ENCODE assay signal across 23 cellular contexts in the genomic region with DNA sequence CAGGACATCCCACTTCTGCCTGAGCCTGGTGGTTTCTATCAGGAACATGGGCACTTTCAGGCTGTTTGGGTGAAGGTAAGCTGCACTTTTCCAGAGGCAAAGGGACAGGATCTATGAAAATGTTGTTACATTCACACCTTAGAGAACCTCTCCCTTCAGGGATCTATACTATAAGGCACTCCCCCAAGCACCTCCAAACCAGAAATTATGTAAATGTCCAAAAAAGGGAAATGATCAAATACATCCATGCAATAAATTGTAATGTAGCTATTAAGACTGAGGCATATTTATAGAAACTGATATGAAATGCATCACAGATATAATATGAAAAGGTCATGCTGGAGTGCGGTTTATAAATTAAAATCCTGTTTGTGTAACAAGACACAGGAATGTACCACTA.
"Had no signal": no experiment of that assay in that cellular context is flagged by ENCODE, and none has a peak within 500 bp of the region (broad histone marks: within the 10 kb centered on the region; RNA-seq: fewer than 3 reads in every experiment).

No MANE protein-coding gene starts in this region.

- DNase-seq: colonic mucosa; dermis blood vessel endothelial cell; esophagus squamous epithelium; foreskin fibroblast; glutamatergic neuron; islet precursor cell; midbrain; occipital lobe; psoas muscle; retina; sigmoid colon; stimulated activated CD4-positive, alpha-beta T cell treated with anti-CD3 and anti-CD28 coated beads, Interleukin-2, amount 100 ng/mL, for 24 hours; stimulated activated CD4-positive, alpha-beta T cell treated with anti-CD3 and anti-CD28 coated beads, Interleukin-4, amount 100 ng/mL, for 4 hours; stimulated activated naive CD8-positive, alpha-beta T cell treated with anti-CD3 and anti-CD28 coated beads, Interleukin-15, Interleukin-2, amounts not matched to agents 100 U/mL and 50 U/mL, for 24 hours; tibial artery; upper lobe of left lung; uterus had no signal

- ATAC-seq: gastroesophageal sphincter; left lobe of liver; pancreas; psoas muscle; stimulated activated naive CD8-positive, alpha-beta T cell treated with anti-CD3 and anti-CD28 coated beads, Interleukin-15, Interleukin-2, amounts not matched to agents 100 U/mL and 50 U/mL, for 24 hours had no signal

- H3K27me3 ChIP-seq: colonic mucosa, esophagus squamous epithelium, gastroesophageal sphincter, pancreas, sigmoid colon, suprapubic skin, tibial artery, upper lobe of left lung, uterus had no signal

- H3K9me3 Mint-ChIP-seq: nephron had no signal

- H3K4me3 Mint-ChIP-seq: nephron had no signal

- H3K27ac Mint-ChIP-seq: nephron had no signal

- H3K27ac ChIP-seq: colonic mucosa, esophagus squamous epithelium, gastroesophageal sphincter, pancreas, psoas muscle, sigmoid colon, skin epidermis, suprapubic skin, tibial artery, upper lobe of left lung, uterus had no signal

- H3K4me1 Mint-ChIP-seq: nephron had no signal

- H3K36me3 ChIP-seq: uterus had no signal

- H3K9me3 ChIP-seq: colonic mucosa, esophagus squamous epithelium, gastroesophageal sphincter, pancreas, psoas muscle, sigmoid colon, suprapubic skin, tibial artery, upper lobe of left lung, uterus had no signal

- H3K4me3 ChIP-seq: colonic mucosa, esophagus squamous epithelium, gastroesophageal sphincter, pancreas, psoas muscle, sigmoid colon, skin epidermis, suprapubic skin, tibial artery, upper lobe of left lung, uterus had no signal

- H3K4me1 ChIP-seq: colonic mucosa, esophagus squamous epithelium, gastroesophageal sphincter, pancreas, psoas muscle, sigmoid colon, suprapubic skin, tibial artery, upper lobe of left lung, uterus had no signal
